In genomic region chr9:105447814-105448812, GRCh38 we compare ENCODE assay signal across 8 cellular contexts. TPM values are rescaled to one million over a fixed set of nuclear protein-coding genes. Genes with fewer than 3 reads are reported as not detected.
DNase-seq lines count a peak whose midpoint lies in the region; ATAC-seq and TF ChIP-seq lines count a peak whose summit lies in the region.

Gene FSD1L (plus strand): TSS chr9:105448034. CDS start chr9:105448221, 187 bp downstream.

- H3K4me2 ChIP-seq in H9 (ENCODE audit: insufficient read depth, insufficient read length, low read length) (peak within 1 kb of the TSS; percentile 64), Loucy (ENCODE audit: low read depth, low read length, poor library complexity, severe bottlenecking) (peak within 1 kb of the TSS; percentile 75), neural progenitor cell (peak within 1 kb of the TSS; percentile 95)

- no peaks in the 10 kb centered on the region for H3K79me1 ChIP-seq in H9 (ENCODE audit: insufficient read depth, low read depth, low read length, poor library complexity, severe bottlenecking)

- H3F3A ChIP-seq in Loucy (ENCODE audit: low read depth) (no peaks in the 10 kb centered on the region), neural progenitor cell (ENCODE audit: low read depth) (peaks cover 23% of the 10 kb centered on the region)

- ATAC-seq in foreskin keratinocyte = peak; percentile 89

- no peaks in the 10 kb centered on the region for H3K9me2 ChIP-seq in Loucy (replicated peaks; ENCODE audit: low read depth, low read length)

- H3K36me3 Mint-ChIP-seq in H9 (ENCODE audit: insufficient read depth in 1 of 3, low read depth in 3 of 3) = peaks cover 0 to 2% (median 0%) of the 10 kb centered on the region in 3 experiments; a peak in 2 of 7 replicates
- H3K36me3 Mint-ChIP-seq in neural progenitor cell = peaks cover 13% of the 10 kb centered on the region

- H3K9me3 Mint-ChIP-seq in H9 (no peaks in the 10 kb centered on the region), neural progenitor cell (peaks cover 7% of the 10 kb centered on the region)

- H3K18ac ChIP-seq in H9 (ENCODE audit: insufficient read length, low read depth, low read length) = peak within 1 kb of the TSS; percentile 32

- H2BK15ac ChIP-seq in H9 (ENCODE audit: low read depth, low read length) = no peak within 1 kb of the TSS

- no peaks in the 10 kb centered on the region for H3K27me3 ChIP-seq in H9 (ENCODE audit: insufficient read depth, low read length)
- H3K27me3 ChIP-seq in Loucy (ENCODE audit: insufficient read depth, low read length, poor library complexity, severe bottlenecking) = no peaks in the 10 kb centered on the region
- no peaks in the 10 kb centered on the region for H3K27me3 ChIP-seq in foreskin keratinocyte
- no peaks in the 10 kb centered on the region for H3K27me3 ChIP-seq in neural progenitor cell

- no peaks in the 10 kb centered on the region for H3K9me3 ChIP-seq in H9 (ENCODE audit: control insufficient read depth, low read depth, low read length)
- no peaks in the 10 kb centered on the region for H3K9me3 ChIP-seq in Loucy (ENCODE audit: insufficient read depth, low read depth, low read length)
- H3K9me3 ChIP-seq in neural progenitor cell (ENCODE audit: low read depth) = no peaks in the 10 kb centered on the region

- H3K14ac ChIP-seq in H9 (ENCODE audit: insufficient read depth, low read length) = peak within 1 kb of the TSS; percentile 84

- H3K4me3 ChIP-seq in Loucy (ENCODE audit: low read length, poor library complexity, severe bottlenecking) (peak within 1 kb of the TSS; percentile 78), neural progenitor cell (peak within 1 kb of the TSS; percentile 83)

- no peak within 1 kb of the TSS for H2BK5ac ChIP-seq in H9 (ENCODE audit: insufficient read length, low read length)

- WGBS in H9 (ENCODE audit: extremely low coverage, insufficient read length, low lambda C conversion rate) = no CpG with 5 or more reads among the region's 87 CpGs

- no peak within 1 kb of the TSS for H3K56ac ChIP-seq in H9 (ENCODE audit: insufficient read length, low read depth, low read length)

- H3K79me2 ChIP-seq in H9 (ENCODE audit: insufficient read depth, low read length) (no peaks in the 10 kb centered on the region), Loucy (ENCODE audit: insufficient read depth, low read length) (peaks cover 16% of the 10 kb centered on the region), neural progenitor cell (ENCODE audit: low read depth) (peaks cover 49% of the 10 kb centered on the region)

- H3K27ac Mint-ChIP-seq in H9 (peak within 1 kb of the TSS; percentile 75 to 92 (median 82); a peak in 5 of 7 replicates), neural progenitor cell (peak within 1 kb of the TSS; percentile 98)

- no peak within 1 kb of the TSS for H2AK5ac ChIP-seq in H9 (ENCODE audit: insufficient read length, low read length)

- H3K9ac ChIP-seq in H9 (ENCODE audit: extremely low read depth, insufficient read length, low read length) (peak within 1 kb of the TSS; percentile 83), Loucy (ENCODE audit: low read depth, low read length, poor library complexity, severe bottlenecking) (peak within 1 kb of the TSS; percentile 69), neural progenitor cell (peak within 1 kb of the TSS; percentile 70)

- H4K20me1 ChIP-seq in H9 (ENCODE audit: control insufficient read depth, insufficient read depth, insufficient read length) (no peaks in the 10 kb centered on the region), Loucy (ENCODE audit: insufficient read depth, low read length, poor library complexity, severe bottlenecking) (no peaks in the 10 kb centered on the region), neural progenitor cell (ENCODE audit: low read depth) (peaks cover 39% of the 10 kb centered on the region)

- H2BK12ac ChIP-seq in H9 (ENCODE audit: insufficient read length, low read depth, low read length) = no peak within 1 kb of the TSS

- no peak within 1 kb of the TSS for H4K8ac ChIP-seq in H9 (replicated peaks; ENCODE audit: insufficient read length, low read depth, low read length)

- no peaks in the 10 kb centered on the region for H3K4me1 ChIP-seq in H9 (ENCODE audit: insufficient read depth, low read length)
- H3K4me1 ChIP-seq in Loucy (ENCODE audit: insufficient read depth, low read length, poor library complexity, severe bottlenecking) = peaks cover 29% of the 10 kb centered on the region
- peaks cover 17% of the 10 kb centered on the region for H3K4me1 ChIP-seq in foreskin keratinocyte
- H3K4me1 ChIP-seq in neural progenitor cell = peaks cover 13% of the 10 kb centered on the region

- peak within 1 kb of the TSS; percentile 17 for H2AFZ ChIP-seq in H9 (ENCODE audit: low read length)
- peak within 1 kb of the TSS; percentile 94 for H2AFZ ChIP-seq in Loucy (ENCODE audit: low read length)
- H2AFZ ChIP-seq in neural progenitor cell (replicated peaks) = peak within 1 kb of the TSS; percentile 86

- DNase-seq in GF-D8 (lab: John Stamatoyannopoulos, UW) (peak; percentile 75), H9 (peak; percentile 93), SHP77 (lab: John Stamatoyannopoulos, UW) (peak; percentile 84 to 92), activated gamma-delta T cell (lab: John Stamatoyannopoulos, UW) (peak; percentile 44), foreskin keratinocyte (peak; percentile 57 to 79), neural progenitor cell (ENCODE audit: low spot score) (peak; percentile 96), stromal cell of bone marrow (ENCODE audit: low read depth) (peak; percentile 80)

- H3K27me3 Mint-ChIP-seq in H9 (ENCODE audit: low read depth) (no peaks in the 10 kb centered on the region), neural progenitor cell (ENCODE audit: insufficient read depth, low read depth) (peaks cover under 1% of the 10 kb centered on the region)

- H3K36me3 ChIP-seq in Loucy (ENCODE audit: insufficient read depth, low read length) (no peaks in the 10 kb centered on the region), neural progenitor cell (no peaks in the 10 kb centered on the region)

- H3K23me2 ChIP-seq in H9 (ENCODE audit: insufficient read length, low read depth, low read length, poor library complexity, severe bottlenecking) = peaks cover 6% of the 10 kb centered on the region

- TF ChIP-seq CTCF in H9 (conservative IDR thresholded peaks at IDR 0.05) (no peak), Loucy (conservative IDR thresholded peaks at IDR 0.05; ENCODE audit: low read length) (no peak), foreskin keratinocyte (conservative IDR thresholded peaks at IDR 0.05) (peak; percentile 57), neural progenitor cell (IDR thresholded peaks at IDR 0.05) (peak; percentile 13)

- H4K5ac ChIP-seq in H9 (ENCODE audit: insufficient read length, low read depth, low read length) = no peak within 1 kb of the TSS

- H2BK20ac ChIP-seq in H9 (ENCODE audit: low read depth, low read length, poor library complexity, severe bottlenecking) = no peak within 1 kb of the TSS

- H3K4me3 Mint-ChIP-seq in H9 (peak within 1 kb of the TSS; percentile 83 to 88), neural progenitor cell (peak within 1 kb of the TSS; percentile 97)

- no peak within 1 kb of the TSS for H3K27ac ChIP-seq in H9 (ENCODE audit: insufficient read length, low read depth, low read length)
- peak within 1 kb of the TSS; percentile 83 for H3K27ac ChIP-seq in foreskin keratinocyte
- H3K27ac ChIP-seq in neural progenitor cell = peak within 1 kb of the TSS; percentile 89

- no peak within 1 kb of the TSS for H3T11ph ChIP-seq in H9 (ENCODE audit: low read length)

- no peak within 1 kb of the TSS for H3K4ac ChIP-seq in H9 (ENCODE audit: low read depth, low read length)

- no peak within 1 kb of the TSS for H3K23ac ChIP-seq in H9 (ENCODE audit: insufficient read length, low read depth, low read length)

- peaks cover 24 to 37% of the 10 kb centered on the region in 2 experiments for H3K4me1 Mint-ChIP-seq in H9
- H3K4me1 Mint-ChIP-seq in neural progenitor cell = peaks cover 41% of the 10 kb centered on the region

- no peak within 1 kb of the TSS for H2BK120ac ChIP-seq in H9 (ENCODE audit: low read depth, low read length, poor library complexity, severe bottlenecking)

- H4K91ac ChIP-seq in H9 (ENCODE audit: insufficient read length, low read depth, low read length) = no peak within 1 kb of the TSS

RNA-seq across cellular contexts. Expression of gene FSD1L, which starts in this region (rescaled TPM):
- 4.7 and 5.5 TPM in 2 replicates for total RNA-seq in H9 (2021)
- 3.7 and 5.4 TPM in 2 replicates for total RNA-seq in foreskin keratinocyte
- polyA plus RNA-seq in foreskin keratinocyte = 0.57 and 0.64 TPM in 2 replicates
- 11.5 and 19.8 TPM in 2 replicates for total RNA-seq in neural progenitor cell (ENCODE audit: low replicate concordance)

Comparison
In these comparisons a context has a peak if more than half of its experiments do, and no peak if none do; other contexts are left out.
1. DNase-seq: peak in every context shown above with its lines; median percentile 96 in neural progenitor cell; 93 in H9; 88 in SHP77; 80 in stromal cell of bone marrow; 75 in GF-D8; 68 in foreskin keratinocyte; 44 in activated gamma-delta T cell.
2. H2AFZ ChIP-seq: peak in every context shown above with its lines; median percentile 94 in Loucy; 86 in neural progenitor cell; 17 in H9.
3. CTCF ChIP-seq: peak in foreskin keratinocyte (single experiment) and neural progenitor cell (single experiment); none in H9 (single experiment) and Loucy (single experiment).
4. Peak in every context shown above with its lines, with median percentiles within 50 percentile points of each other: H3K4me2 ChIP-seq and H3K9ac ChIP-seq.